24 cellular contexts compared by ENCODE assay signal in genomic region chr9:79705704-79706103, GRCh38.
DNase-seq lines count a peak whose midpoint lies in the region; ATAC-seq, FAIRE-seq and TF ChIP-seq lines count a peak whose summit lies in the region.
"Had no signal": no experiment of that assay in that cellular context is flagged by ENCODE, and none has a peak within 500 bp of the region (broad histone marks: within the 10 kb centered on the region; RNA-seq: fewer than 3 reads in every experiment).

No MANE protein-coding gene starts in this region.

- no peaks in the 10 kb centered on the region for H3K79me2 ChIP-seq in K562 (ENCODE audit: control insufficient read depth, insufficient read depth, low read length)

- H3K9me3 ChIP-seq in CD4-positive, alpha-beta memory T cell (ENCODE audit: control insufficient read depth in 1 of 2, low read length in 2 of 2), result no peaks in the 10 kb centered on the region
- no peaks in the 10 kb centered on the region for H3K9me3 ChIP-seq in K562 (replicated peaks; ENCODE audit: control insufficient read depth, insufficient read depth, low read depth, low read length)
- H3K9me3 ChIP-seq: A549; BLaER1 treated with 17β-estradiol and CSF1 and Interleukin-3, amounts not matched to agents 10 nM and 100 nM had no signal

- ATAC-seq in natural killer cell (peak in 2 of 3 donors; percentile 42 to 70), K562 (no peak), GM18519 (IDR thresholded peaks at IDR 0.05; ENCODE audit: low FRiP score, unreplicated experiment) (no peak)
- ATAC-seq in natural killer cell treated with Interleukin-12 subunit alpha and Interleukin-12 subunit beta and Interleukin-15 and Interleukin-18, amount 100 ng/mL, for 72 hours, result no peak
- ATAC-seq: A549, GM12878 had no signal

- no peak overlapping the region for H3K9ac ChIP-seq in K562 (ENCODE audit: insufficient read depth in 1 of 2, low read depth in 2 of 2, low read length in 2 of 2)
- H3K9ac ChIP-seq: BLaER1 treated with 17β-estradiol and CSF1 and Interleukin-3, amounts not matched to agents 10 nM and 100 nM had no signal

- no peak for FAIRE-seq in K562 (lab: Jason Lieb, UNC)
- FAIRE-seq: A549, G401.6, GM12878, GM12892, GM18507, GM19239 had no signal

- in situ Hi-C loops in K562 (cut with MboI), result no loop called here

- H3K27ac ChIP-seq in CD4-positive, alpha-beta memory T cell (ENCODE audit: low read depth, low read length), result no peak overlapping the region
- no peak overlapping the region for H3K27ac ChIP-seq in K562 (ENCODE audit: extremely low read depth, low read depth, low read length)
- H3K27ac ChIP-seq: 22Rv1; A549; BLaER1 treated with 17β-estradiol and CSF1 and Interleukin-3, amounts not matched to agents 10 nM and 100 nM; C4-2B had no signal

- H3K27ac Mint-ChIP-seq in natural killer cell, result peak overlapping the region; percentile 53 to 63
- H3K27ac Mint-ChIP-seq in natural killer cell treated with Interleukin-12 subunit alpha and Interleukin-12 subunit beta and Interleukin-15 and Interleukin-18, amount 100 ng/mL, for 72 hours, result peak overlapping the region in 1 of 2 donors; percentile 33
- H3K27ac Mint-ChIP-seq in CD4-positive, alpha-beta memory T cell, result peak overlapping the region in 4 of 7 donors; percentile 7 to 76 (median 26)
- peak overlapping the region; percentile 65 for H3K27ac Mint-ChIP-seq in neural crest cell (ENCODE audit: unreplicated experiment)
- H3K27ac Mint-ChIP-seq: B cell had no signal

- BruUV-seq in K562 (replicated peaks; lab: Mats Ljungman, UMichigan), result no TSS peak

- no peak overlapping the region for H2AFZ ChIP-seq in K562 (ENCODE audit: low read depth, low read length)

- TF ChIP-seq CTCF in natural killer cell (IDR thresholded peaks at IDR 0.05) (no peak), K562 (IDR thresholded peaks at IDR 0.05 in 2 of 3, conservative IDR thresholded peaks at IDR 0.05 in 1 of 3; ENCODE audit: insufficient read depth in 2 of 3, low read depth in 1 of 3, low read length in 3 of 3) (no peak), neural crest cell (conservative IDR thresholded peaks at IDR 0.05) (no peak)

- H3K4me1 Mint-ChIP-seq in natural killer cell (peaks cover 63 to 66% of the 10 kb centered on the region in 2 donors), neural crest cell (peaks cover 21% of the 10 kb centered on the region)
- H3K4me1 Mint-ChIP-seq in natural killer cell treated with Interleukin-12 subunit alpha and Interleukin-12 subunit beta and Interleukin-15 and Interleukin-18, amount 100 ng/mL, for 72 hours (ENCODE audit: low read depth in 2 of 2), result peaks cover 45 to 58% of the 10 kb centered on the region in 2 donors
- peaks cover 0 to 16% (median 12%) of the 10 kb centered on the region in 4 donors for H3K4me1 Mint-ChIP-seq in CD4-positive, alpha-beta memory T cell

- H3K9me1 ChIP-seq in K562 (ENCODE audit: control insufficient read depth, insufficient read depth, low read length), result no peaks in the 10 kb centered on the region

- TF ChIP-seq RAD21 in K562 (CRISPR knock-in tag; conservative IDR thresholded peaks at IDR 0.05 in 1 of 2, IDR thresholded peaks at IDR 0.05 in 1 of 2), result no peak

- peaks cover 28% of the 10 kb centered on the region for H3K36me3 ChIP-seq in CD4-positive, alpha-beta memory T cell (ENCODE audit: insufficient read depth, low read length)
- no peaks in the 10 kb centered on the region for H3K36me3 ChIP-seq in K562 (ENCODE audit: control insufficient read depth, insufficient read depth, low read length)

- H3K9me3 Mint-ChIP-seq in natural killer cell, result no peaks in the 10 kb centered on the region
- no peaks in the 10 kb centered on the region for H3K9me3 Mint-ChIP-seq in natural killer cell treated with Interleukin-12 subunit alpha and Interleukin-12 subunit beta and Interleukin-15 and Interleukin-18, amount 100 ng/mL, for 72 hours
- H3K9me3 Mint-ChIP-seq in CD4-positive, alpha-beta memory T cell, result no peaks in the 10 kb centered on the region
- H3K9me3 Mint-ChIP-seq in neural crest cell, result no peaks in the 10 kb centered on the region
- H3K9me3 Mint-ChIP-seq: CD4-positive, alpha-beta T cell; CD8-positive, alpha-beta memory T cell had no signal

- no peaks in the 10 kb centered on the region for H3K27me3 ChIP-seq in CD4-positive, alpha-beta memory T cell (ENCODE audit: insufficient read depth, low read length)
- H3K27me3 ChIP-seq in K562 (ENCODE audit: control insufficient read depth in 2 of 2, insufficient read depth in 2 of 2, low read length in 2 of 2), result no peaks in the 10 kb centered on the region
- H3K27me3 ChIP-seq: BLaER1 treated with 17β-estradiol and CSF1 and Interleukin-3, amounts not matched to agents 10 nM and 100 nM had no signal

- CTCF ChIA-PET in CD4-positive, alpha-beta memory T cell (lab: Charles Lee; ENCODE audit: partially characterized antibody), result interaction anchor here (1.2 kb wide), 1 partner anchor 134 kb away, joined by 3 read pairs; the partner anchor contains the start of gene TLE4
- CTCF ChIA-PET in K562 (lab: Yijun Ruan, JAX; ENCODE audit: low intra/inter-chr PET ratio), result no interaction called here

- DNase-seq in natural killer cell, result no peak
- DNase-seq in natural killer cell treated with Interleukin-12 subunit alpha and Interleukin-12 subunit beta and Interleukin-15 and Interleukin-18, amount 100 ng/mL, for 72 hours (ENCODE audit: low spot score), result no peak
- no peak for DNase-seq in CD4-positive, alpha-beta memory T cell
- DNase-seq in K562 (ENCODE audit: extremely low read depth in 1 of 4, low spot score in 3 of 4), result no peak
- no peak for DNase-seq in neural crest cell (ENCODE audit: low read depth, low spot score)
- DNase-seq in GF-D8 (lab: John Stamatoyannopoulos, UW), result no peak
- no peak for DNase-seq in putamen (ENCODE audit: low spot score)
- DNase-seq: AML-193; CD4-positive, alpha-beta T cell; CD8-positive, alpha-beta memory T cell; COR-L47; DMS 273 treated with DMSO at 0.1 percent for 48 hours; DMS79 treated with DMSO at 0.1 percent for 48 hours had no signal

- TF ChIP-seq EP300 in K562 (IDR thresholded peaks at IDR 0.05; ENCODE audit: low read length), result no peak

- H4K20me1 ChIP-seq in K562 (replicated peaks; ENCODE audit: control insufficient read depth, insufficient read depth, low read length), result no peaks in the 10 kb centered on the region

- TF ChIP-seq POLR2A in K562 (conservative IDR thresholded peaks at IDR 0.05), result no peak

- intact Hi-C loops in natural killer cell (cut with micrococcal nuclease) (no loop called here), K562 (cut with micrococcal nuclease) (no loop called here)
- intact Hi-C loops in CD4-positive, alpha-beta memory T cell (cut with micrococcal nuclease), result no loop called here

- no peak overlapping the region for H3K4me2 ChIP-seq in K562 (ENCODE audit: insufficient read depth, low read length)
- H3K4me2 ChIP-seq: A549; BLaER1 treated with 17β-estradiol and CSF1 and Interleukin-3, amounts not matched to agents 10 nM and 100 nM had no signal

- H3K4me3 Mint-ChIP-seq in natural killer cell (no peak overlapping the region), neural crest cell (no peak overlapping the region)
- H3K4me3 Mint-ChIP-seq in natural killer cell treated with Interleukin-12 subunit alpha and Interleukin-12 subunit beta and Interleukin-15 and Interleukin-18, amount 100 ng/mL, for 72 hours, result no peak overlapping the region
- no peak overlapping the region for H3K4me3 Mint-ChIP-seq in CD4-positive, alpha-beta memory T cell
- H3K4me3 Mint-ChIP-seq: B cell; CD4-positive, alpha-beta T cell; CD8-positive, alpha-beta memory T cell had no signal

- peaks cover 14% of the 10 kb centered on the region for H3K36me3 Mint-ChIP-seq in natural killer cell
- peaks cover 18% of the 10 kb centered on the region for H3K36me3 Mint-ChIP-seq in natural killer cell treated with Interleukin-12 subunit alpha and Interleukin-12 subunit beta and Interleukin-15 and Interleukin-18, amount 100 ng/mL, for 72 hours
- H3K36me3 Mint-ChIP-seq in CD4-positive, alpha-beta memory T cell, result peaks cover 61 to 62% of the 10 kb centered on the region in 2 donors
- peaks cover 25% of the 10 kb centered on the region for H3K36me3 Mint-ChIP-seq in neural crest cell (ENCODE audit: low read depth)

- no peaks in the 10 kb centered on the region for H3K4me1 ChIP-seq in CD4-positive, alpha-beta memory T cell (ENCODE audit: insufficient read depth, low read length)
- no peaks in the 10 kb centered on the region for H3K4me1 ChIP-seq in K562 (replicated peaks in 1 of 2; ENCODE audit: control insufficient read depth in 2 of 2, insufficient read depth in 2 of 2, low read length in 2 of 2)
- H3K4me1 ChIP-seq: A549 had no signal

- POLR2A ChIA-PET in CD4-positive, alpha-beta memory T cell (lab: Charles Lee; ENCODE audit: partially characterized antibody), result no interaction called here
- POLR2A ChIA-PET in K562 (lab: Yijun Ruan, JAX), result interaction anchor here (0.8 kb wide), 1 partner anchor 32 kb away, joined by 3 read pairs; no protein-coding TSS in a partner anchor

- H3K27me3 Mint-ChIP-seq in natural killer cell (ENCODE audit: low read depth in 2 of 2), result no peaks in the 10 kb centered on the region
- no peaks in the 10 kb centered on the region for H3K27me3 Mint-ChIP-seq in natural killer cell treated with Interleukin-12 subunit alpha and Interleukin-12 subunit beta and Interleukin-15 and Interleukin-18, amount 100 ng/mL, for 72 hours
- H3K27me3 Mint-ChIP-seq in CD4-positive, alpha-beta memory T cell, result no peaks in the 10 kb centered on the region
- H3K27me3 Mint-ChIP-seq in neural crest cell (ENCODE audit: low read depth), result no peaks in the 10 kb centered on the region
- H3K27me3 Mint-ChIP-seq: B cell; CD4-positive, alpha-beta T cell; CD8-positive, alpha-beta memory T cell had no signal

- H3K4me3 ChIP-seq in CD4-positive, alpha-beta memory T cell (ENCODE audit: low read length in 2 of 2), result no peak overlapping the region
- no peak overlapping the region for H3K4me3 ChIP-seq in K562
- H3K4me3 ChIP-seq: A549; BLaER1 treated with 17β-estradiol and CSF1 and Interleukin-3, amounts not matched to agents 10 nM and 100 nM; GM12878 had no signal

- WGBS in K562 (ENCODE audit: insufficient coverage, low coverage, missing lambda C conversion rate), result 24% methylated on average over 3 of the region's 3 CpGs

TF ChIP-seq in K562, 482 proteins besides CTCF, POLR2A, EP300 and RAD21:
- TF ChIP-seq RHOXF2B (CRISPR knock-in tag; conservative IDR thresholded peaks at IDR 0.05), result no peak
- TF ChIP-seq BRCA1 (IDR thresholded peaks at IDR 0.05), result 0 out of 2 replicates have a peak, but pooled peaks have one; percentile 84
- no peak for TF ChIP-seq BRCA1 (CRISPR knock-in tag; IDR thresholded peaks at IDR 0.05)
TF ChIP-seq in K562: peak in this region for 1.

Comparison
In these comparisons a context has a peak if more than half of its experiments do, and no peak if none do; other contexts are left out.
1. ATAC-seq: peak in natural killer cell (2 of 3); none in natural killer cell treated with Interleukin-12 subunit alpha and Interleukin-12 subunit beta and Interleukin-15 and Interleukin-18, amount 100 ng/mL, for 72 hours (0 of 2), K562 (single experiment) and GM18519 (single experiment).